Comparison of ENCODE assay signal across 1 cellular context in the genomic region with DNA sequence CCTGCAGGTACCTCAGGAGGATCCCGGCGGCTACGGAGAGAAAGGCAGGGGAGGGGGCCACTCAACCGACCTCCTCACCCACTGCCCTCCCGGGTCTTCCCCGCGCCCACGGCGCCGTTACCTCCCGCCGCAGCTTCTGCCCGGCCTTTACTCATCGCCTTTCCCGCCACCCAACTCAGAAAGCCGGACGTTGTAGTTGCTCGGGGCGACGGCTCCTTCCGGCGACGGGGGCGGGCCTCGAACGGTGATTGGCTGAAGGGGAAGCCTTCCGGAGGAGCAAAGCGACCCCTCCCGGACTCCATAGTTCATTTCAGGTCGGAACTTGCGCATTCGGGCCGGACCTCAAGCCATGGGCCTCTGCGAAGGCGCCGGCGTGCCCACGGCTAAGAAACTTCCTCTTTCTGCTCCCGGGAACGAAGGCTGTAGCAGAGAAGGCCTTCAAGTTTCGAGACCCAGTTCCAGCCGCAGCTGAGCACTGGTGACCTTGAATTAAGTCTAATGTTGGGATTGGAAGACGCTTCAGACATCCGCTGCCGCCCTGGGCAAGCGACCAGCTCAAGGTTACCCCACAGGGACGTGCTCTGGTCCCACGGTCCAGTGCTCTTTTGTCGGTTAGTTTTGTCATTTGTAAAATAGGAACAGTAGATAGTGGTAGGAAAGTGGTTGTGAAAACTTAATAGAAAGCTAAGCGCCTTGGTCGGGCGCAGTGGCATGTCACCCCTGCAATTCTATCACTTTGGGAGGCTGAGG.
A peak's percentile ranks its signal among the peaks of the same experiment; 100 is the strongest.
TF ChIP-seq lines count a peak whose summit lies in the region.

Gene PSMC3IP, minus strand, starts transcription at position 198 of the 750 bp plus-strand sequence. Its CDS starts 43 bp downstream, at position 155.

TF ChIP-seq in K562, 482 proteins besides CTCF, POLR2A, EP300 and RAD21 (continued from another document):
- TF ChIP-seq, protein P1, sequence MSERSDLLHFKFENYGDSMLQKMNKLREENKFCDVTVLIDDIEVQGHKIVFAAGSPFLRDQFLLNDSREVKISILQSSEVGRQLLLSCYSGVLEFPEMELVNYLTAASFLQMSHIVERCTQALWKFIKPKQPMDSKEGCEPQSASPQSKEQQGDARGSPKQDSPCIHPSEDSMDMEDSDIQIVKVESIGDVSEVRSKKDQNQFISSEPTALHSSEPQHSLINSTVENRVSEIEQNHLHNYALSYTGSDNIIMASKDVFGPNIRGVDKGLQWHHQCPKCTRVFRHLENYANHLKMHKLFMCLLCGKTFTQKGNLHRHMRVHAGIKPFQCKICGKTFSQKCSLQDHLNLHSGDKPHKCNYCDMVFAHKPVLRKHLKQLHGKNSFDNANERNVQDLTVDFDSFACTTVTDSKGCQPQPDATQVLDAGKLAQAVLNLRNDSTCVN (CRISPR knock-in tag; IDR thresholded peaks at IDR 0.05) = no peak
- TF ChIP-seq SP2 (IDR thresholded peaks at IDR 0.05; ENCODE audit: extremely low read depth, low read depth, low read length, poor library complexity, severe bottlenecking) (peak; percentile 61), ZC3H4 (CRISPR knock-in tag; IDR thresholded peaks at IDR 0.05; ENCODE audit: borderline replicate concordance) (no peak), GATA2 (CRISPR knock-in tag; IDR thresholded peaks at IDR 0.05) (no peak), ZNF24 (IDR thresholded peaks at IDR 0.05) (no peak), PHTF2 (CRISPR knock-in tag; IDR thresholded peaks at IDR 0.05) (no peak), MEF2A (IDR thresholded peaks at IDR 0.05; ENCODE audit: control insufficient read depth, low read depth, low read length) (no peak), RBM22 (IDR thresholded peaks at IDR 0.05; ENCODE audit: low read depth, low read length, poor library complexity, severe bottlenecking) (peak; percentile 92), ZBTB12 (CRISPR knock-in tag; IDR thresholded peaks at IDR 0.05) (no peak), SP1 (CRISPR knock-in tag; IDR thresholded peaks at IDR 0.05) (no peak; the same call in 1 of the 2 replicates)
- TF ChIP-seq, protein P2, sequence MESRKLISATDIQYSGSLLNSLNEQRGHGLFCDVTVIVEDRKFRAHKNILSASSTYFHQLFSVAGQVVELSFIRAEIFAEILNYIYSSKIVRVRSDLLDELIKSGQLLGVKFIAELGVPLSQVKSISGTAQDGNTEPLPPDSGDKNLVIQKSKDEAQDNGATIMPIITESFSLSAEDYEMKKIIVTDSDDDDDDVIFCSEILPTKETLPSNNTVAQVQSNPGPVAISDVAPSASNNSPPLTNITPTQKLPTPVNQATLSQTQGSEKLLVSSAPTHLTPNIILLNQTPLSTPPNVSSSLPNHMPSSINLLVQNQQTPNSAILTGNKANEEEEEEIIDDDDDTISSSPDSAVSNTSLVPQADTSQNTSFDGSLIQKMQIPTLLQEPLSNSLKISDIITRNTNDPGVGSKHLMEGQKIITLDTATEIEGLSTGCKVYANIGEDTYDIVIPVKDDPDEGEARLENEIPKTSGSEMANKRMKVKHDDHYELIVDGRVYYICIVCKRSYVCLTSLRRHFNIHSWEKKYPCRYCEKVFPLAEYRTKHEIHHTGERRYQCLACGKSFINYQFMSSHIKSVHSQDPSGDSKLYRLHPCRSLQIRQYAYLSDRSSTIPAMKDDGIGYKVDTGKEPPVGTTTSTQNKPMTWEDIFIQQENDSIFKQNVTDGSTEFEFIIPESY (CRISPR knock-in tag; IDR thresholded peaks at IDR 0.05) = no peak
TF ChIP-seq in K562: peak in this region for 130.
